ENCODE assay signal across 25 cellular contexts in the genomic region with DNA sequence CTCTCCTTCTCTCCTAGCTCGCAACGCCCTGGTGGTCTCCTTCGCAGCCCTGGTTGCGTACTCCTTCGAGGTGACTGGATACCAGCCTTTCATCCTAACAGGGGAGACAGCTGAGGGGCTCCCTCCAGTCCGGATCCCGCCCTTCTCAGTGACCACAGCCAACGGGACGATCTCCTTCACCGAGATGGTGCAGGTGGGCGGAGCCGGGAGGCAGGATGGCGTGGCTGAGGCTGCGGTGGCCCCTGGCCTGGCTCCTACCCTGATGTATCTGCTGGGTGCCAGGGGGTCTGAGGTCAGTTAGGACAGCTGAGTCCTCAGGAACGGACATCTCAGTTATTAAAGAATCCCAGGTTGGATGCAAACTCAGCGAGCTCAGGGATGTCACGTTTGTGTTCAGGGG.
"Had no signal": no experiment of that assay in that cellular context is flagged by ENCODE, and none has a peak within 500 bp of the region (broad histone marks: within the 10 kb centered on the region; RNA-seq: fewer than 3 reads in every experiment).

No MANE protein-coding gene starts in this region.

- ATAC-seq: natural killer cell; sciatic nerve; stimulated activated naive B cell treated with anti-CD40 and anti-IgM and Interleukin-4, amounts not matched to agents 10 μg/mL and 1 μg/mL and 100 μg/mL, for 72 hours; stimulated activated naive CD8-positive, alpha-beta T cell treated with anti-CD3 and anti-CD28 coated beads, Interleukin-15, Interleukin-2, amounts not matched to agents 100 U/mL and 50 U/mL, for 24 hours had no signal

- FAIRE-seq: islet of Langerhans had no signal

- H2AFZ ChIP-seq: parathyroid adenoma had no signal

- H3K27me3 Mint-ChIP-seq: naive B cell; progenitor cell of endocrine pancreas; stimulated activated naive B cell treated with anti-CD40 and anti-IgM and Interleukin-4, amounts not matched to agents 10 μg/mL and 1 μg/mL and 100 μg/mL, for 72 hours had no signal

- H3K27ac Mint-ChIP-seq: immature natural killer cell; mesothelial cell of epicardium; natural killer cell; progenitor cell of endocrine pancreas; stimulated activated naive B cell treated with anti-CD40 and anti-IgM and Interleukin-4, amounts not matched to agents 10 μg/mL and 1 μg/mL and 100 μg/mL, for 72 hours had no signal

- H3K36me3 ChIP-seq: uterus had no signal

- H3K27me3 ChIP-seq: stomach, testis, thyroid gland, transverse colon, uterus had no signal

- DNase-seq: hypothalamus; immature natural killer cell; left ventricle myocardium inferior; mesendoderm; naive B cell; natural killer cell; nucleus accumbens; stimulated activated CD4-positive, alpha-beta T cell treated with anti-CD3 and anti-CD28 coated beads, Interleukin-12 subunit alpha, Interleukin-12 subunit beta, amount 100 ng/mL, for 4 hours; stimulated activated CD4-positive, alpha-beta T cell treated with anti-CD3 and anti-CD28 coated beads, Interleukin-15, amount 100 ng/mL, for 24 hours; stimulated activated CD4-positive, alpha-beta T cell treated with anti-CD3 and anti-CD28 coated beads, Interleukin-2, amount 100 ng/mL, for 24 hours; stimulated activated CD4-positive, alpha-beta T cell treated with anti-CD3 and anti-CD28 coated beads, Interleukin-4, amount 100 ng/mL, for 1 hour; stimulated activated naive B cell treated with anti-CD40 and anti-IgM and Interleukin-4, amounts not matched to agents 10 μg/mL and 1 μg/mL and 100 μg/mL, for 72 hours; stimulated activated naive CD8-positive, alpha-beta T cell treated with anti-CD3 and anti-CD28 coated beads, Interleukin-15, Interleukin-2, amounts not matched to agents 100 U/mL and 50 U/mL, for 24 hours; stomach; testis; thyroid gland; transverse colon; uterus had no signal

- H3K4me3 Mint-ChIP-seq: immature natural killer cell; mesothelial cell of epicardium; naive B cell; natural killer cell; stimulated activated naive B cell treated with anti-CD40 and anti-IgM and Interleukin-4, amounts not matched to agents 10 μg/mL and 1 μg/mL and 100 μg/mL, for 72 hours had no signal

- H3K4me3 ChIP-seq: left ventricle myocardium inferior, lung, skin epidermis, stomach, testis, thyroid gland, transverse colon, uterus had no signal

- H3K9me3 ChIP-seq: testis, thyroid gland had no signal

- H3K4me1 ChIP-seq: left ventricle myocardium inferior, parathyroid adenoma, stomach, testis, thyroid gland, transverse colon, uterus had no signal

- H3K9ac ChIP-seq: parathyroid adenoma had no signal

- H3K27ac ChIP-seq: left ventricle myocardium inferior, parathyroid adenoma, skin epidermis, stomach, testis, thyroid gland, transverse colon, uterus had no signal

- H3K4me1 Mint-ChIP-seq: immature natural killer cell; mesothelial cell of epicardium; natural killer cell; stimulated activated naive B cell treated with anti-CD40 and anti-IgM and Interleukin-4, amounts not matched to agents 10 μg/mL and 1 μg/mL and 100 μg/mL, for 72 hours had no signal
